ENCODE assay signal across 9 cellular contexts in genomic region chr7:130667593-130668257, GRCh38. TPM values are rescaled to one million over a fixed set of nuclear protein-coding genes. Genes with fewer than 3 reads are reported as not detected.
DNase-seq lines count a peak whose midpoint lies in the region; ATAC-seq, FAIRE-seq and TF ChIP-seq lines count a peak whose summit lies in the region.
"Had no signal": no experiment of that assay in that cellular context is flagged by ENCODE, and none has a peak within 500 bp of the region (broad histone marks: within the 10 kb centered on the region; RNA-seq: fewer than 3 reads in every experiment).

No MANE protein-coding gene starts in this region.

- TF ChIP-seq CTCF in astrocyte of the spinal cord (IDR thresholded peaks at IDR 0.05; ENCODE audit: low read depth, low read length): no peak
- TF ChIP-seq CTCF in HepG2 (CRISPR knock-in tag; IDR thresholded peaks at IDR 0.05): no peak

- no peaks in the 10 kb centered on the region for H3K79me2 ChIP-seq in HepG2 (ENCODE audit: insufficient read depth, low read length)

- in situ Hi-C loops in astrocyte of the spinal cord (cut with HindIII; ENCODE audit: low sequenced_read_pairs): no loop called here
- in situ Hi-C loops in HepG2 (cut with HindIII; ENCODE audit: extremely low pct_ligation_motif_present, low pct_unique_long_range_greater_than_20kb): no loop called here

- no peak for FAIRE-seq in HepG2 (lab: Jason Lieb, UNC)
- FAIRE-seq: endometrium had no signal

- peak overlapping the region; percentile 72 for H3K4me3 ChIP-seq in astrocyte of the spinal cord (ENCODE audit: low read depth, low read length)
- H3K4me3 ChIP-seq in HepG2 (replicated peaks in 1 of 3; ENCODE audit: insufficient read depth in 1 of 3, low read depth in 2 of 3, low read length in 3 of 3): peak overlapping the region; percentile 76 to 89 (median 84)

- H3K9me3 ChIP-seq in KOPT-K1 (ENCODE audit: insufficient read depth, low read length, poor library complexity, severe bottlenecking): no peaks in the 10 kb centered on the region
- H3K9me3 ChIP-seq in HepG2 (ENCODE audit: low read length): no peaks in the 10 kb centered on the region

- peak overlapping the region; percentile 79 for H3K4me3 Mint-ChIP-seq in activated CD4-positive, alpha-beta T cell treated with anti-CD3 and anti-CD28 coated beads, Interleukin-2, amount 10 ng/mL, durations not matched to agents 24 days and 14 days

- peak overlapping the region; percentile 67 for H3K4me2 ChIP-seq in HepG2 (ENCODE audit: low read depth, low read length)

- no peaks in the 10 kb centered on the region; the same call in 1 of the 2 replicates for H4K20me1 ChIP-seq in HepG2 (ENCODE audit: insufficient read depth, low read length)

- peak; percentile 4; the same call in 2 of the 3 replicates for ATAC-seq in HepG2

- peaks cover 7% of the 10 kb centered on the region for H3K36me3 ChIP-seq in KOPT-K1 (ENCODE audit: insufficient read depth, low read length)
- peaks cover 0 to under 1% of the 10 kb centered on the region in 2 experiments; a peak in 1 of 5 replicates for H3K36me3 ChIP-seq in HepG2 (replicated peaks in 1 of 2; ENCODE audit: control insufficient read depth in 1 of 2, insufficient read depth in 2 of 2, low read length in 2 of 2)

- peaks cover 3% of the 10 kb centered on the region for H3K36me3 Mint-ChIP-seq in activated CD4-positive, alpha-beta T cell treated with anti-CD3 and anti-CD28 coated beads, Interleukin-2, amount 10 ng/mL, durations not matched to agents 24 days and 14 days (ENCODE audit: low read depth)

- H3K27ac ChIP-seq in KOPT-K1 (ENCODE audit: low read depth, low read length, poor library complexity, severe bottlenecking): peak overlapping the region; percentile 84
- H3K27ac ChIP-seq in HepG2 (ENCODE audit: extremely low read length, insufficient read depth, low read length): no peak overlapping the region
- H3K27ac ChIP-seq in substantia nigra (ENCODE audit: low read depth, low read length, poor library complexity, severe bottlenecking): peak overlapping the region; percentile 75

- peaks cover 3% of the 10 kb centered on the region for H3K9me3 Mint-ChIP-seq in activated CD4-positive, alpha-beta T cell treated with anti-CD3 and anti-CD28 coated beads, Interleukin-2, amount 10 ng/mL, durations not matched to agents 24 days and 14 days

- H3K27me3 ChIP-seq in HepG2 (ENCODE audit: control insufficient read depth in 1 of 2, insufficient read depth in 2 of 2, low read length in 2 of 2): no peaks in the 10 kb centered on the region; a peak in 1 of 5 replicates

- CTCF ChIA-PET in HepG2 (lab: Yijun Ruan, JAX; ENCODE audit: low intra/inter-chr PET ratio, low total read pairs): no interaction called here

- H3K27ac Mint-ChIP-seq in activated CD4-positive, alpha-beta T cell treated with anti-CD3 and anti-CD28 coated beads, Interleukin-2, amount 10 ng/mL, durations not matched to agents 24 days and 14 days: peak overlapping the region; percentile 46

- BruUV-seq in HepG2 (replicated peaks; lab: Mats Ljungman, UMichigan): no TSS peak

- no peak for TF ChIP-seq EP300 in HepG2 (IDR thresholded peaks at IDR 0.05; ENCODE audit: low read depth in 2 of 2, low read length in 2 of 2)
- no peak for TF ChIP-seq EP300 in HepG2 (CRISPR knock-in tag; IDR thresholded peaks at IDR 0.05; ENCODE audit: borderline replicate concordance)

- WGBS in HepG2 (ENCODE audit: low lambda C conversion rate): 50% methylated on average over 10 of the region's 19 CpGs

- peaks cover 18% of the 10 kb centered on the region for H3K4me1 ChIP-seq in HepG2 (ENCODE audit: insufficient read depth, low read length)

- intact Hi-C loops in activated CD4-positive, alpha-beta T cell treated with anti-CD3 and anti-CD28 coated beads, Interleukin-2, amount 10 ng/mL, durations not matched to agents 24 days and 14 days (cut with micrococcal nuclease): loop anchor here (1.0 to 5.0 kb wide), 4 partner anchors 18 to 462 kb away; partner anchors contain the start of genes CEP41 and TMEM209
- intact Hi-C loops in HepG2 (cut with micrococcal nuclease; ENCODE audit: unreplicated experiment): no loop called here

- H3K27me3 Mint-ChIP-seq in activated CD4-positive, alpha-beta T cell treated with anti-CD3 and anti-CD28 coated beads, Interleukin-2, amount 10 ng/mL, durations not matched to agents 24 days and 14 days: peaks cover 10% of the 10 kb centered on the region

- TF ChIP-seq RAD21 in HepG2 (CRISPR knock-in tag; IDR thresholded peaks at IDR 0.05): no peak

- no peak overlapping the region; the same call in none of the 2 replicates for H3K9ac ChIP-seq in HepG2 (ENCODE audit: insufficient read depth, low read depth, low read length)

- peaks cover 19% of the 10 kb centered on the region for H3K4me1 Mint-ChIP-seq in activated CD4-positive, alpha-beta T cell treated with anti-CD3 and anti-CD28 coated beads, Interleukin-2, amount 10 ng/mL, durations not matched to agents 24 days and 14 days

- TF ChIP-seq POLR2A in HepG2 (IDR thresholded peaks at IDR 0.05; ENCODE audit: insufficient read depth in 1 of 2, low read depth in 2 of 2, low read length in 2 of 2): no peak

- peak overlapping the region; percentile 80 for H2AFZ ChIP-seq in HepG2 (ENCODE audit: low read length)

- no peak for DNase-seq in activated CD4-positive, alpha-beta T cell treated with anti-CD3 and anti-CD28 coated beads, Interleukin-2, amount 10 ng/mL, durations not matched to agents 24 days and 14 days
- no peak for DNase-seq in activated CD4-positive, alpha-beta T cell treated with anti-CD3 and anti-CD28 coated beads, Interleukin-2, amount 50 U/mL, for 1 hour
- DNase-seq in astrocyte of the spinal cord (ENCODE audit: low read depth, low spot score) (peak; percentile 13), HepG2 (ENCODE audit: low spot score) (no peak), substantia nigra (lab: John Stamatoyannopoulos, UW) (peak in 9 of 49 donors; percentile 27 to 64 (median 40)), T1000 (lab: John Stamatoyannopoulos, UW) (no peak), germinal center (ENCODE audit: low spot score) (no peak)

- POLR2A ChIA-PET in HepG2 (lab: Yijun Ruan, JAX): no interaction called here

TF ChIP-seq in HepG2, 621 proteins besides CTCF, POLR2A, EP300 and RAD21 (continues in another document):
- TF ChIP-seq MTF2 (CRISPR knock-in tag; IDR thresholded peaks at IDR 0.05; ENCODE audit: borderline replicate concordance) (0 out of 2 replicates have a peak, but pooled peaks have one; percentile 38), SIX4 (CRISPR knock-in tag; IDR thresholded peaks at IDR 0.05) (no peak), KLF13 (CRISPR knock-in tag; IDR thresholded peaks at IDR 0.05) (no peak)

RNA-seq across cellular contexts. Expression of gene COPG2, which starts 0.8 kb away (rescaled TPM):
- 21.4 and 22.5 TPM in 2 replicates for total RNA-seq in activated CD4-positive, alpha-beta T cell treated with anti-CD3 and anti-CD28 coated beads, Interleukin-2, amount 10 ng/mL, durations not matched to agents 24 days and 14 days
- 17.7 and 27.7 TPM in 2 replicates for total RNA-seq in HepG2 (2016; rRNA removed; fragmentation: Illumina TruSeq; extraction: Trizol)
- total RNA-seq in HepG2 (2016; cell fraction: cytosol; rRNA removed; fragmentation: Illumina TruSeq; extraction: Trizol; ENCODE audit: low read depth): 1.5 and 2.1 TPM in 2 replicates
- 18.5 and 23.9 TPM in 2 replicates for total RNA-seq in HepG2 (2016; cell fraction: insoluble cytoplasmic fraction; rRNA removed; fragmentation: Illumina TruSeq; extraction: Trizol)
- total RNA-seq in HepG2 (2016; cell fraction: membrane; rRNA removed; fragmentation: Illumina TruSeq; extraction: Trizol): 5.6 and 6.4 TPM in 2 replicates
- 16.1 and 17.2 TPM in 2 replicates for total RNA-seq in HepG2 (2016; cell fraction: nucleus; rRNA removed; fragmentation: Illumina TruSeq; extraction: Trizol)
- polyA plus RNA-seq in HepG2 (2011; rRNA removed): 12.6 and 14.1 TPM in 2 replicates
- polyA plus RNA-seq in HepG2 (2011; cell fraction: cytosol; rRNA removed): 9.8 and 13.2 TPM in 2 replicates
- 6.0 and 6.4 TPM in 2 replicates for polyA plus RNA-seq in HepG2 (2011; cell fraction: nucleus; rRNA removed)
- polyA plus RNA-seq in HepG2 (2012): 11.9 and 13.8 TPM in 2 replicates
- 1.4 and 1.5 TPM in 2 replicates for polyA plus RNA-seq in HepG2 (2016; cell fraction: cytosol; fragmentation: Illumina TruSeq; extraction: Trizol; ENCODE audit: low read depth)
- 21.0 and 22.5 TPM in 2 replicates for polyA plus RNA-seq in HepG2 (2016; cell fraction: insoluble cytoplasmic fraction; fragmentation: Illumina TruSeq; extraction: Trizol; ENCODE audit: low read depth)
- polyA plus RNA-seq in HepG2 (2016; cell fraction: membrane; fragmentation: Illumina TruSeq; extraction: Trizol; ENCODE audit: low read depth): 3.3 and 3.7 TPM in 2 replicates
- 15.1 and 15.7 TPM in 2 replicates for polyA plus RNA-seq in HepG2 (2016; cell fraction: nucleus; fragmentation: Illumina TruSeq; extraction: Trizol; ENCODE audit: insufficient read depth, low read depth)
- polyA minus RNA-seq in HepG2 (2011; rRNA and poly(A)+ RNA removed; ENCODE audit: low replicate concordance): 23.1 and 23.8 TPM in 2 replicates
- 15.2 and 17.4 TPM in 2 replicates for polyA minus RNA-seq in HepG2 (2011; cell fraction: cytosol; rRNA and poly(A)+ RNA removed)
- polyA minus RNA-seq in HepG2 (2011; cell fraction: nucleus; rRNA and poly(A)+ RNA removed): 15.8 and 18.9 TPM in 2 replicates

RNA-seq across cellular contexts. Expression of gene TSGA13, which starts 18.6 kb away (rescaled TPM):
- total RNA-seq in activated CD4-positive, alpha-beta T cell treated with anti-CD3 and anti-CD28 coated beads, Interleukin-2, amount 10 ng/mL, durations not matched to agents 24 days and 14 days: not detected in 2 replicates
- total RNA-seq in HepG2 (2016; rRNA removed; fragmentation: Illumina TruSeq; extraction: Trizol): not detected in 2 replicates
- not detected in 2 replicates for total RNA-seq in HepG2 (2016; cell fraction: cytosol; rRNA removed; fragmentation: Illumina TruSeq; extraction: Trizol; ENCODE audit: low read depth)
- not detected in 2 replicates for total RNA-seq in HepG2 (2016; cell fraction: insoluble cytoplasmic fraction; rRNA removed; fragmentation: Illumina TruSeq; extraction: Trizol)
- total RNA-seq in HepG2 (2016; cell fraction: membrane; rRNA removed; fragmentation: Illumina TruSeq; extraction: Trizol): not detected in 2 replicates
- total RNA-seq in HepG2 (2016; cell fraction: nucleus; rRNA removed; fragmentation: Illumina TruSeq; extraction: Trizol): not detected in 2 replicates
- polyA plus RNA-seq in HepG2 (2011; rRNA removed): not detected in 2 replicates
- polyA plus RNA-seq in HepG2 (2011; cell fraction: cytosol; rRNA removed): not detected in 2 replicates
- not detected in 2 replicates for polyA plus RNA-seq in HepG2 (2011; cell fraction: nucleus; rRNA removed)
- not detected in 2 replicates for polyA plus RNA-seq in HepG2 (2012)
- not detected in 2 replicates for polyA plus RNA-seq in HepG2 (2016; cell fraction: cytosol; fragmentation: Illumina TruSeq; extraction: Trizol; ENCODE audit: low read depth)
- polyA plus RNA-seq in HepG2 (2016; cell fraction: insoluble cytoplasmic fraction; fragmentation: Illumina TruSeq; extraction: Trizol; ENCODE audit: low read depth): not detected in 2 replicates
- polyA plus RNA-seq in HepG2 (2016; cell fraction: membrane; fragmentation: Illumina TruSeq; extraction: Trizol; ENCODE audit: low read depth): not detected in 2 replicates
- polyA plus RNA-seq in HepG2 (2016; cell fraction: nucleus; fragmentation: Illumina TruSeq; extraction: Trizol; ENCODE audit: insufficient read depth, low read depth): not detected in 2 replicates
- not detected in 2 replicates for polyA minus RNA-seq in HepG2 (2011; rRNA and poly(A)+ RNA removed; ENCODE audit: low replicate concordance)
- polyA minus RNA-seq in HepG2 (2011; cell fraction: cytosol; rRNA and poly(A)+ RNA removed): not detected in 2 replicates
- polyA minus RNA-seq in HepG2 (2011; cell fraction: nucleus; rRNA and poly(A)+ RNA removed): not detected in 2 replicates
